Comparison of ENCODE assay signal across 16 cellular contexts in genomic region chr4:157514711-157515110, GRCh38.
DNase-seq lines count a peak whose midpoint lies in the region; ATAC-seq and TF ChIP-seq lines count a peak whose summit lies in the region.
"Had no signal": no experiment of that assay in that cellular context is flagged by ENCODE, and none has a peak within 500 bp of the region (broad histone marks: within the 10 kb centered on the region; RNA-seq: fewer than 3 reads in every experiment).

No MANE protein-coding gene starts in this region.

- no peaks in the 10 kb centered on the region for H3K27me3 ChIP-seq in gastrocnemius medialis

- H3K4me1 Mint-ChIP-seq in chondrocyte (ENCODE audit: low read depth) (no peaks in the 10 kb centered on the region), progenitor cell of endocrine pancreas (ENCODE audit: low read depth) (no peaks in the 10 kb centered on the region)
- H3K4me1 Mint-ChIP-seq: T-cell had no signal

- H3K27ac ChIP-seq in gastrocnemius medialis = no peak overlapping the region
- H3K27ac ChIP-seq: coronary artery had no signal

- H3K4me3 ChIP-seq in NB4 (ENCODE audit: low read depth, low read length) (no peak overlapping the region), gastrocnemius medialis (no peak overlapping the region)
- H3K4me3 ChIP-seq: coronary artery, HAP-1 had no signal

- in situ Hi-C loops in gastrocnemius medialis (cut with MboI; ENCODE audit: low sequenced_read_pairs in 4 of 4) = no loop called here

- no peaks in the 10 kb centered on the region for H3K9me3 ChIP-seq in gastrocnemius medialis
- H3K9me3 ChIP-seq: HAP-1 had no signal

- H3K27me3 Mint-ChIP-seq in chondrocyte (ENCODE audit: low read depth) (peaks cover 4% of the 10 kb centered on the region), progenitor cell of endocrine pancreas (no peaks in the 10 kb centered on the region)
- H3K27me3 Mint-ChIP-seq: T-cell had no signal

- TF ChIP-seq CTCF in NB4 (IDR thresholded peaks at IDR 0.05; ENCODE audit: low read depth, low read length) (peak; percentile 31), chondrocyte (IDR thresholded peaks at IDR 0.05) (peak; percentile 53), progenitor cell of endocrine pancreas (IDR thresholded peaks at IDR 0.05; ENCODE audit: unreplicated experiment) (peak; percentile 59), gastrocnemius medialis (IDR thresholded peaks at IDR 0.05 in 4 of 5, conservative IDR thresholded peaks at IDR 0.05 in 1 of 5) (no peak)

- no peaks in the 10 kb centered on the region for H3K36me3 ChIP-seq in gastrocnemius medialis
- H3K36me3 ChIP-seq: HAP-1 had no signal

- H3K36me3 Mint-ChIP-seq in chondrocyte (ENCODE audit: low read depth) (no peaks in the 10 kb centered on the region), progenitor cell of endocrine pancreas (ENCODE audit: insufficient read depth) (no peaks in the 10 kb centered on the region)
- H3K36me3 Mint-ChIP-seq: T-cell had no signal

- no peaks in the 10 kb centered on the region for H3K4me1 ChIP-seq in gastrocnemius medialis
- H3K4me1 ChIP-seq: HAP-1 had no signal

- TF ChIP-seq POLR2A in NB4 (IDR thresholded peaks at IDR 0.05; ENCODE audit: extremely low read depth, insufficient read length) (no peak), gastrocnemius medialis (IDR thresholded peaks at IDR 0.05) (no peak)

- H3K4me3 Mint-ChIP-seq in chondrocyte (ENCODE audit: unreplicated experiment) = no peak overlapping the region
- H3K4me3 Mint-ChIP-seq in progenitor cell of endocrine pancreas (ENCODE audit: low read depth) = no peak overlapping the region
- H3K4me3 Mint-ChIP-seq: T-cell had no signal

- H3K9me3 Mint-ChIP-seq in chondrocyte (ENCODE audit: low read depth) (no peaks in the 10 kb centered on the region), progenitor cell of endocrine pancreas (ENCODE audit: low read depth) (no peaks in the 10 kb centered on the region)

- H3K27ac Mint-ChIP-seq in chondrocyte (ENCODE audit: unreplicated experiment) (no peak overlapping the region), progenitor cell of endocrine pancreas (no peak overlapping the region)
- H3K27ac Mint-ChIP-seq: T-cell had no signal

- DNase-seq in NCI-H1417 (lab: John Stamatoyannopoulos, UW) (peak in 2 of 3 experiments; percentile 1 to 8), NCI-H1417 treated with DMSO at 0.1 percent for 48 hours (lab: John Stamatoyannopoulos, UW) (no peak), NB4 (ENCODE audit: low read depth) (peak; percentile 3), chondrocyte (ENCODE audit: low spot score) (no peak), progenitor cell of endocrine pancreas (ENCODE audit: low spot score, unreplicated experiment) (no peak), gastrocnemius medialis (no peak), NCI-H1436 treated with DMSO at 0.1 percent for 48 hours (lab: John Stamatoyannopoulos, UW) (no peak)
- DNase-seq: activated CD4-positive, alpha-beta T cell treated with anti-CD3 and anti-CD28 coated beads, Interleukin-2, amount 50 U/mL, for 4 hours; activated gamma-delta T cell treated with Interleukin-2 at 50 U/mL for 16 hours; EL; NCI-H510A treated with DMSO at 0.1 percent for 48 hours; stimulated activated CD4-positive, alpha-beta T cell treated with anti-CD3 and anti-CD28 coated beads, Interleukin-4, amount 100 ng/mL, for 4 hours; T-cell had no signal

- ATAC-seq in gastrocnemius medialis (no peak), GM21526 (IDR thresholded peaks at IDR 0.05; ENCODE audit: low FRiP score, unreplicated experiment) (no peak)
- ATAC-seq: T-cell had no signal

- intact Hi-C loops in gastrocnemius medialis (cut with DNase I; ENCODE audit: low total_unique reads) = no loop called here

Comparison
In these comparisons a context has a peak if more than half of its experiments do, and no peak if none do; other contexts are left out.
1. DNase-seq: peak in NCI-H1417 (2 of 3) and NB4 (single experiment); none in NCI-H1417 treated with DMSO at 0.1 percent for 48 hours (single experiment), chondrocyte (single experiment), progenitor cell of endocrine pancreas (single experiment), gastrocnemius medialis (0 of 2) and NCI-H1436 treated with DMSO at 0.1 percent for 48 hours (single experiment).
2. CTCF ChIP-seq: peak in NB4 (single experiment), chondrocyte (single experiment) and progenitor cell of endocrine pancreas (single experiment); none in gastrocnemius medialis (0 of 5).